Comparison of ENCODE assay signal across 29 cellular contexts in genomic region chr6:94446120-94446519, GRCh38.
"Had no signal": no experiment of that assay in that cellular context is flagged by ENCODE, and none has a peak within 500 bp of the region (broad histone marks: within the 10 kb centered on the region; RNA-seq: fewer than 3 reads in every experiment).

No MANE protein-coding gene starts in this region.

- H2AFZ ChIP-seq: parathyroid adenoma had no signal

- ATAC-seq: natural killer cell; psoas muscle; right cardiac atrium; right lobe of liver; stimulated activated effector memory CD8-positive, alpha-beta T cell treated with anti-CD3 and anti-CD28 coated beads, Interleukin-12 subunit alpha, Interleukin-12 subunit beta, amount 100 ng/mL, for 72 hours; stimulated activated naive B cell treated with anti-CD40 and anti-IgM and Interleukin-4, amounts not matched to agents 10 μg/mL and 1 μg/mL and 100 μg/mL, for 72 hours had no signal

- H3K36me3 ChIP-seq: neutrophil, ovary, right lobe of liver, sigmoid colon, stomach, thoracic aorta, thyroid gland, tibial nerve, upper lobe of left lung, vagina had no signal

- H3K9ac ChIP-seq: parathyroid adenoma had no signal

- H3K27me3 ChIP-seq: neutrophil, ovary, right lobe of liver, sigmoid colon, stomach, thyroid gland, tibial nerve, upper lobe of left lung, vagina had no signal

- H3K27ac Mint-ChIP-seq: natural killer cell; nephron; progenitor cell of endocrine pancreas; stimulated activated effector memory CD8-positive, alpha-beta T cell treated with anti-CD3 and anti-CD28 coated beads, Interleukin-12 subunit alpha, Interleukin-12 subunit beta, amount 100 ng/mL, for 72 hours; stimulated activated naive B cell treated with anti-CD40 and anti-IgM and Interleukin-4, amounts not matched to agents 10 μg/mL and 1 μg/mL and 100 μg/mL, for 72 hours; stimulated activated naive CD8-positive, alpha-beta T cell treated with anti-CD3 and anti-CD28 coated beads, Interleukin-15, Interleukin-2, amounts not matched to agents 100 ng/mL and 50 ng/mL, for 24 hours had no signal

- DNase-seq: natural killer cell; occipital lobe; ovary; posterior cingulate gyrus; psoas muscle; right cardiac atrium; right lobe of liver; sigmoid colon; small intestine; stimulated activated CD4-positive, alpha-beta T cell treated with anti-CD3 and anti-CD28 coated beads, Interleukin-15, amount 100 ng/mL, for 24 hours; stimulated activated CD4-positive, alpha-beta T cell treated with anti-CD3 and anti-CD28 coated beads, Interleukin-2, amount 100 ng/mL, for 24 hours; stimulated activated CD4-positive, alpha-beta T cell treated with anti-CD3 and anti-CD28 coated beads, Interleukin-2, amount 100 ng/mL, for 48 hours; stimulated activated CD4-positive, alpha-beta T cell treated with anti-CD3 and anti-CD28 coated beads, Interleukin-4, amount 100 ng/mL, for 24 hours; stimulated activated naive B cell treated with anti-CD40 and anti-IgM and Interleukin-4, amounts not matched to agents 10 μg/mL and 1 μg/mL and 100 μg/mL, for 72 hours; stimulated activated naive CD4-positive, alpha-beta T cell treated with Interleukin-2 at 50 U/mL for 16 hours; stomach; thyroid gland; trophoblast cell; upper lobe of left lung had no signal

- H3K27ac ChIP-seq: neutrophil, ovary, parathyroid adenoma, psoas muscle, right lobe of liver, sigmoid colon, stomach, thoracic aorta, thyroid gland, tibial nerve, upper lobe of left lung, vagina had no signal

- H3K79me2 ChIP-seq: parathyroid adenoma had no signal

- H3K4me3 ChIP-seq: ovary, psoas muscle, right lobe of liver, sigmoid colon, stomach, thoracic aorta, thyroid gland, tibial nerve, upper lobe of left lung, vagina had no signal

- H3K4me1 Mint-ChIP-seq: natural killer cell; nephron; stimulated activated effector memory CD8-positive, alpha-beta T cell treated with anti-CD3 and anti-CD28 coated beads, Interleukin-12 subunit alpha, Interleukin-12 subunit beta, amount 100 ng/mL, for 72 hours; stimulated activated naive B cell treated with anti-CD40 and anti-IgM and Interleukin-4, amounts not matched to agents 10 μg/mL and 1 μg/mL and 100 μg/mL, for 72 hours had no signal

- H3K4me3 Mint-ChIP-seq: natural killer cell; nephron; stimulated activated effector memory CD8-positive, alpha-beta T cell treated with anti-CD3 and anti-CD28 coated beads, Interleukin-12 subunit alpha, Interleukin-12 subunit beta, amount 100 ng/mL, for 72 hours; stimulated activated naive B cell treated with anti-CD40 and anti-IgM and Interleukin-4, amounts not matched to agents 10 μg/mL and 1 μg/mL and 100 μg/mL, for 72 hours; stimulated activated naive CD8-positive, alpha-beta T cell treated with anti-CD3 and anti-CD28 coated beads, Interleukin-15, Interleukin-2, amounts not matched to agents 100 ng/mL and 50 ng/mL, for 24 hours had no signal

- FAIRE-seq: small intestine, urothelium cell line had no signal

- H3K9me3 ChIP-seq: neutrophil, ovary, psoas muscle, right lobe of liver, sigmoid colon, stomach, thoracic aorta, thyroid gland, tibial nerve, upper lobe of left lung, vagina had no signal

- H3K27me3 Mint-ChIP-seq: progenitor cell of endocrine pancreas; stimulated activated naive B cell treated with anti-CD40 and anti-IgM and Interleukin-4, amounts not matched to agents 10 μg/mL and 1 μg/mL and 100 μg/mL, for 72 hours; stimulated activated naive CD8-positive, alpha-beta T cell treated with anti-CD3 and anti-CD28 coated beads, Interleukin-15, Interleukin-2, amounts not matched to agents 100 ng/mL and 50 ng/mL, for 24 hours had no signal

- H3K4me1 ChIP-seq: parathyroid adenoma, psoas muscle, right lobe of liver, sigmoid colon, stomach, thyroid gland, tibial nerve, upper lobe of left lung, vagina had no signal

- H3K36me3 Mint-ChIP-seq: stimulated activated effector memory CD8-positive, alpha-beta T cell treated with anti-CD3 and anti-CD28 coated beads, Interleukin-12 subunit alpha, Interleukin-12 subunit beta, amount 100 ng/mL, for 72 hours; stimulated activated naive B cell treated with anti-CD40 and anti-IgM and Interleukin-4, amounts not matched to agents 10 μg/mL and 1 μg/mL and 100 μg/mL, for 72 hours had no signal

- H3K9me3 Mint-ChIP-seq: nephron; stimulated activated naive B cell treated with anti-CD40 and anti-IgM and Interleukin-4, amounts not matched to agents 10 μg/mL and 1 μg/mL and 100 μg/mL, for 72 hours; stimulated activated naive CD8-positive, alpha-beta T cell treated with anti-CD3 and anti-CD28 coated beads, Interleukin-15, Interleukin-2, amounts not matched to agents 100 ng/mL and 50 ng/mL, for 24 hours had no signal
